Comparison of ENCODE assay signal across 22 cellular contexts in genomic region chr1:187682112-187682511, GRCh38.
"Had no signal": no experiment of that assay in that cellular context is flagged by ENCODE, and none has a peak within 500 bp of the region (broad histone marks: within the 10 kb centered on the region; RNA-seq: fewer than 3 reads in every experiment).

No MANE protein-coding gene starts in this region.

- FAIRE-seq: HTR-8/SVneo, K562, RCC 7860 had no signal

- ATAC-seq: K562 had no signal

- H3K27me3 ChIP-seq: SJSA1 had no signal

- H3K27ac Mint-ChIP-seq: IgD-negative memory B cell had no signal

- H3K36me3 ChIP-seq: SJSA1 had no signal

- H3K4me3 Mint-ChIP-seq: IgD-negative memory B cell had no signal

- H3K4me2 ChIP-seq: KMS-11 had no signal

- H3K27ac ChIP-seq: HL-60, KMS-11, SJSA1, SK-N-MC had no signal

- H3K4me3 ChIP-seq: K562, SJSA1, SK-N-MC had no signal

- DNase-seq: NCI-H1092, NCI-H1105 treated with DMSO at 0.1 percent for 48 hours, NCI-H1417 treated with DMSO at 0.1 percent for 48 hours, NCI-H146, NCI-H1694 treated with DMSO at 0.1 percent for 48 hours, NCI-H1930, NCI-H2081, NCI-H2107, NCI-H524, NCI-H526 treated with DMSO at 0.1 percent for 48 hours, NCI-H748 treated with DMSO at 0.1 percent for 48 hours, Right ventricle myocardium superior, RPMI8226, SIG-M5 had no signal

- H3K36me3 Mint-ChIP-seq: IgD-negative memory B cell had no signal

- H3K4me1 ChIP-seq: SJSA1 had no signal

- H3K9me3 ChIP-seq: SJSA1 had no signal

- H3K4me1 Mint-ChIP-seq: IgD-negative memory B cell had no signal

- H3K9ac ChIP-seq: KMS-11 had no signal

- H3K9me3 Mint-ChIP-seq: IgD-negative memory B cell had no signal

- H3K27me3 Mint-ChIP-seq: IgD-negative memory B cell had no signal
